7 cellular contexts compared by ENCODE assay signal in genomic region chr22:39490135-39490798, GRCh38. TPM values are rescaled to one million over a fixed set of nuclear protein-coding genes. Genes with fewer than 3 reads are reported as not detected.
DNase-seq lines count a peak whose midpoint lies in the region; ATAC-seq, FAIRE-seq and TF ChIP-seq lines count a peak whose summit lies in the region.

No MANE protein-coding gene starts in this region.

- H4K20me1 ChIP-seq in OCI-LY1 (ENCODE audit: insufficient read depth, low read length), result no peaks in the 10 kb centered on the region
- H4K20me1 ChIP-seq in endothelial cell of umbilical vein (replicated peaks; ENCODE audit: control insufficient read depth, extremely low read depth, insufficient read depth, low read length), result no peaks in the 10 kb centered on the region

- H3K27me3 ChIP-seq in HL-60 (ENCODE audit: insufficient read depth, poor library complexity, severe bottlenecking) (no peaks in the 10 kb centered on the region), OCI-LY1 (ENCODE audit: insufficient read depth, low read length) (no peaks in the 10 kb centered on the region), endothelial cell of umbilical vein (ENCODE audit: control insufficient read depth in 2 of 2, insufficient read depth in 2 of 2, low read length in 2 of 2) (no peaks in the 10 kb centered on the region)
- no peaks in the 10 kb centered on the region for H3K27me3 ChIP-seq in naive thymus-derived CD4-positive, alpha-beta T cell (ENCODE audit: control insufficient read depth in 2 of 2, insufficient read depth in 2 of 2, low read length in 2 of 2)

- H3K9me3 Mint-ChIP-seq in naive thymus-derived CD4-positive, alpha-beta T cell, result no peaks in the 10 kb centered on the region

- H3K36me3 ChIP-seq in OCI-LY1 (ENCODE audit: insufficient read depth, low read length), result peaks cover 69% of the 10 kb centered on the region
- no peaks in the 10 kb centered on the region for H3K36me3 ChIP-seq in endothelial cell of umbilical vein (ENCODE audit: control insufficient read depth in 2 of 2, extremely low read depth in 1 of 2, insufficient read depth in 2 of 2, low read length in 2 of 2)
- no peaks in the 10 kb centered on the region for H3K36me3 ChIP-seq in naive thymus-derived CD4-positive, alpha-beta T cell (ENCODE audit: control insufficient read depth in 2 of 3, insufficient read depth in 3 of 3, low read length in 3 of 3)

- dilution Hi-C loops in endothelial cell of umbilical vein (cut with MboI; ENCODE audit: extremely low pct_ligation_motif_present, low sequenced_read_pairs), result no loop called here

- no peaks in the 10 kb centered on the region for H3K4me1 ChIP-seq in OCI-LY1 (ENCODE audit: insufficient read depth, low read length, severe bottlenecking)
- no peaks in the 10 kb centered on the region for H3K4me1 ChIP-seq in endothelial cell of umbilical vein (ENCODE audit: control insufficient read depth, extremely low read depth, insufficient read depth, low read length)
- no peaks in the 10 kb centered on the region for H3K4me1 ChIP-seq in naive thymus-derived CD4-positive, alpha-beta T cell (ENCODE audit: control insufficient read depth in 2 of 2, insufficient read depth in 2 of 2, low read length in 2 of 2)

- H3K9ac ChIP-seq in OCI-LY1 (ENCODE audit: low read length) (no peak overlapping the region), endothelial cell of umbilical vein (replicated peaks; ENCODE audit: extremely low read depth, insufficient read depth, low read length) (no peak overlapping the region)

- no peak for TF ChIP-seq POLR2A in endothelial cell of umbilical vein (IDR thresholded peaks at IDR 0.05; ENCODE audit: low read depth, low read length)

- peak overlapping the region; percentile 2; the same call in 1 of the 2 replicates for H3K4me3 ChIP-seq in HL-60 (replicated peaks; ENCODE audit: insufficient read depth, low read length)
- H3K4me3 ChIP-seq in OCI-LY1 (ENCODE audit: low read depth, low read length, poor library complexity, severe bottlenecking), result no peak overlapping the region
- H3K4me3 ChIP-seq in endothelial cell of umbilical vein (replicated peaks in 1 of 3; ENCODE audit: insufficient read depth in 1 of 3, low read depth in 1 of 3, low read length in 3 of 3), result no peak overlapping the region
- H3K4me3 ChIP-seq in naive thymus-derived CD4-positive, alpha-beta T cell (ENCODE audit: low read length), result no peak overlapping the region

- POLR2A ChIA-PET in endothelial cell of umbilical vein (lab: Charles Lee), result interaction anchor here (0.8 to 1.2 kb wide), 2 partner anchors 30 to 172 kb away, joined by 3 read pairs; no protein-coding TSS in a partner anchor
- POLR2A ChIA-PET in naive thymus-derived CD4-positive, alpha-beta T cell (lab: Charles Lee), result interaction anchor here (0.6 to 2.5 kb wide), 8 partner anchors 11 to 165 kb away, joined by 3 to 14 read pairs (median 3); partner anchors contain the start of genes ATF4, MIEF1 and RPS19BP1

- peaks cover 6 to 17% (median 14%) of the 10 kb centered on the region in 7 donors for H3K4me1 Mint-ChIP-seq in naive thymus-derived CD4-positive, alpha-beta T cell

- no peaks in the 10 kb centered on the region for H3K9me1 ChIP-seq in endothelial cell of umbilical vein (replicated peaks; ENCODE audit: control insufficient read depth, extremely low read depth, insufficient read depth, low read length)

- peak; percentile 78 for ATAC-seq in GM19035 (IDR thresholded peaks at IDR 0.05; ENCODE audit: unreplicated experiment)
- peak; percentile 97 for ATAC-seq in naive thymus-derived CD4-positive, alpha-beta T cell

- FAIRE-seq in endothelial cell of umbilical vein (lab: Jason Lieb, UNC), result peak; percentile 99

- H3K9me2 ChIP-seq in OCI-LY1 (ENCODE audit: low read depth, low read length), result no peaks in the 10 kb centered on the region

- H3K27ac ChIP-seq in HL-60 (replicated peaks) (no peak overlapping the region), OCI-LY1 (ENCODE audit: low read depth, low read length, poor library complexity, severe bottlenecking) (peak overlapping the region; percentile 44), endothelial cell of umbilical vein (ENCODE audit: insufficient read depth, low read depth, low read length) (no peak overlapping the region)
- H3K27ac ChIP-seq in naive thymus-derived CD4-positive, alpha-beta T cell (ENCODE audit: low read depth, low read length), result no peak overlapping the region

- H3F3A ChIP-seq in OCI-LY1 (ENCODE audit: insufficient read depth, low read length), result no peaks in the 10 kb centered on the region

- no peak overlapping the region for H3K4me2 ChIP-seq in OCI-LY1 (ENCODE audit: low read length)
- H3K4me2 ChIP-seq in endothelial cell of umbilical vein (ENCODE audit: insufficient read depth, low read length), result no peak overlapping the region

- no peaks in the 10 kb centered on the region for H3K36me3 Mint-ChIP-seq in naive thymus-derived CD4-positive, alpha-beta T cell

- BruUV-seq in endothelial cell of umbilical vein (replicated peaks; lab: Mats Ljungman, UMichigan), result no TSS peak

- H3K9me3 ChIP-seq in OCI-LY1 (ENCODE audit: low read length) (no peaks in the 10 kb centered on the region), endothelial cell of umbilical vein (replicated peaks; ENCODE audit: control insufficient read depth, insufficient read depth, low read length) (no peaks in the 10 kb centered on the region)
- no peaks in the 10 kb centered on the region for H3K9me3 ChIP-seq in naive thymus-derived CD4-positive, alpha-beta T cell (ENCODE audit: control insufficient read depth in 2 of 3, low read length in 3 of 3)

- intact Hi-C loops in endothelial cell of umbilical vein (cut with micrococcal nuclease), result loop anchor here (10.0 kb wide), 1 partner anchor 145 kb away; the partner anchor contains the start of gene SYNGR1
- intact Hi-C loops in naive thymus-derived CD4-positive, alpha-beta T cell (cut with micrococcal nuclease), result loop anchor here in 1 of 2 donors (1.0 to 5.0 kb wide), 4 partner anchors 12 to 91 kb away; partner anchors contain the start of genes MIEF1 and TAB1

- H3K79me2 ChIP-seq in OCI-LY1 (ENCODE audit: insufficient read depth, low read length) (no peaks in the 10 kb centered on the region), endothelial cell of umbilical vein (ENCODE audit: control insufficient read depth, insufficient read depth, low read length) (no peaks in the 10 kb centered on the region)

- no peak for TF ChIP-seq CTCF in HL-60 (IDR thresholded peaks at IDR 0.05; ENCODE audit: insufficient read depth, low read length)
- no peak for TF ChIP-seq CTCF in OCI-LY1 (IDR thresholded peaks at IDR 0.05; ENCODE audit: low read length)
- TF ChIP-seq CTCF in endothelial cell of umbilical vein (IDR thresholded peaks at IDR 0.05; ENCODE audit: extremely low read depth in 1 of 2, insufficient read depth in 1 of 2, low read depth in 1 of 2, low read length in 2 of 2), result no peak

- no peaks in the 10 kb centered on the region for H3K27me3 Mint-ChIP-seq in naive thymus-derived CD4-positive, alpha-beta T cell

- CTCF ChIA-PET in endothelial cell of umbilical vein (lab: Charles Lee), result interaction anchor here (0.5 to 6.7 kb wide), 7 partner anchors 12 to 546 kb away, joined by 3 to 197 read pairs (median 4); partner anchors contain the start of gene RPS19BP1
- CTCF ChIA-PET in naive thymus-derived CD4-positive, alpha-beta T cell (lab: Charles Lee), result interaction anchor here (0.6 to 2.4 kb wide), 11 partner anchors 11 to 905 kb away, joined by 3 to 13 read pairs (median 3); partner anchors contain the start of genes ATF4 and TAB1

- peak overlapping the region in 1 of 10 donors; percentile 59 for H3K4me3 Mint-ChIP-seq in naive thymus-derived CD4-positive, alpha-beta T cell

- H2AFZ ChIP-seq in OCI-LY1 (ENCODE audit: low read length), result no peak overlapping the region
- peak overlapping the region; percentile 64 for H2AFZ ChIP-seq in endothelial cell of umbilical vein (ENCODE audit: low read depth, low read length)

- DNase-seq in HL-60 (ENCODE audit: low read depth in 1 of 2, low spot score in 1 of 2) (peak; percentile 63 to 92), endothelial cell of umbilical vein (ENCODE audit: low read depth, low spot score) (peak; percentile 60)
- DNase-seq in activated CD8-positive, alpha-beta memory T cell treated with anti-CD3 and anti-CD28 coated beads, Interleukin-2, amount 50 U/mL, for 1 hour (ENCODE audit: extremely low read depth), result peak; percentile 44
- peak; percentile 43 to 83 (median 69) for DNase-seq in naive thymus-derived CD4-positive, alpha-beta T cell
- DNase-seq in stimulated activated naive CD4-positive, alpha-beta T cell (lab: John Stamatoyannopoulos, UW), result peak; percentile 63 to 80 (median 71)

- peak overlapping the region in 2 of 9 donors; percentile 82 to 88 for H3K27ac Mint-ChIP-seq in naive thymus-derived CD4-positive, alpha-beta T cell

RNA-seq across cellular contexts. Expression of gene MIEF1, which starts 11.8 kb away (rescaled TPM):
- 24.7 and 31.1 TPM in 2 replicates for total RNA-seq in endothelial cell of umbilical vein
- 14.2 and 14.8 TPM in 2 replicates for polyA plus RNA-seq in endothelial cell of umbilical vein
- 13.2 and 13.6 TPM in 2 replicates for polyA plus RNA-seq in endothelial cell of umbilical vein (2011; cell fraction: cytosol; rRNA removed)
- 10.4 and 11.0 TPM in 2 replicates for polyA plus RNA-seq in endothelial cell of umbilical vein (2011; cell fraction: nucleus; rRNA removed)
- polyA plus RNA-seq in endothelial cell of umbilical vein (2012), result 16.4 and 18.8 TPM in 2 replicates
- 28.1 and 29.4 TPM in 2 replicates for polyA minus RNA-seq in endothelial cell of umbilical vein
- 16.6 TPM for polyA minus RNA-seq in endothelial cell of umbilical vein (2011; cell fraction: cytosol; rRNA and poly(A)+ RNA removed)
- polyA minus RNA-seq in endothelial cell of umbilical vein (2011; cell fraction: nucleus; rRNA and poly(A)+ RNA removed), result 7.9 and 11.6 TPM in 2 replicates
- total RNA-seq in naive thymus-derived CD4-positive, alpha-beta T cell, result 10 to 100 TPM; 17.5 to 42.3 (median 37.3) TPM
- 10 to 100 TPM; 27.8 to 33.2 TPM for polyA plus RNA-seq in naive thymus-derived CD4-positive, alpha-beta T cell

RNA-seq across cellular contexts. Expression of gene ATF4, which starts 30.1 kb away (rescaled TPM):
- total RNA-seq in endothelial cell of umbilical vein, result 312 and 324 TPM in 2 replicates
- polyA plus RNA-seq in endothelial cell of umbilical vein, result 581 and 668 TPM in 2 replicates
- polyA plus RNA-seq in endothelial cell of umbilical vein (2011; cell fraction: cytosol; rRNA removed), result 869 and 960 TPM in 2 replicates
- 1,073 and 1,121 TPM in 2 replicates for polyA plus RNA-seq in endothelial cell of umbilical vein (2011; cell fraction: nucleus; rRNA removed)
- polyA plus RNA-seq in endothelial cell of umbilical vein (2012), result 312 and 313 TPM in 2 replicates
- 203 and 214 TPM in 2 replicates for polyA minus RNA-seq in endothelial cell of umbilical vein
- 187 TPM for polyA minus RNA-seq in endothelial cell of umbilical vein (2011; cell fraction: cytosol; rRNA and poly(A)+ RNA removed)
- 160 and 165 TPM in 2 replicates for polyA minus RNA-seq in endothelial cell of umbilical vein (2011; cell fraction: nucleus; rRNA and poly(A)+ RNA removed)
- 100 to 1,000 TPM; 235 to 293 (median 244) TPM for total RNA-seq in naive thymus-derived CD4-positive, alpha-beta T cell
- polyA plus RNA-seq in naive thymus-derived CD4-positive, alpha-beta T cell, result 100 to 1,000 TPM in 1 of 2 donors, 10 to 100 TPM in 1; 68.9 to 118 TPM

RNA-seq across cellular contexts. Expression of gene MGAT3, which starts 33.5 kb away (rescaled TPM):
- not detected in 2 replicates for total RNA-seq in endothelial cell of umbilical vein
- polyA plus RNA-seq in endothelial cell of umbilical vein, result not detected in 2 replicates
- not detected in 2 replicates for polyA plus RNA-seq in endothelial cell of umbilical vein (2011; cell fraction: cytosol; rRNA removed)
- not detected in 2 replicates for polyA plus RNA-seq in endothelial cell of umbilical vein (2011; cell fraction: nucleus; rRNA removed)
- not detected in 2 replicates for polyA plus RNA-seq in endothelial cell of umbilical vein (2012)
- 0.17 and 0.29 TPM in 2 replicates for polyA minus RNA-seq in endothelial cell of umbilical vein
- not detected for polyA minus RNA-seq in endothelial cell of umbilical vein (2011; cell fraction: cytosol; rRNA and poly(A)+ RNA removed)
- not detected in 2 replicates for polyA minus RNA-seq in endothelial cell of umbilical vein (2011; cell fraction: nucleus; rRNA and poly(A)+ RNA removed)
- total RNA-seq in naive thymus-derived CD4-positive, alpha-beta T cell, result 1 to 10 TPM in 3 of 5 experiments, under 1 TPM in 2; 0.57 to 3.2 (median 1.0) TPM
- not detected for polyA plus RNA-seq in naive thymus-derived CD4-positive, alpha-beta T cell

RNA-seq across cellular contexts. Expression of gene RPS19BP1, which starts 42.3 kb away (rescaled TPM):
- 63.0 and 66.6 TPM in 2 replicates for total RNA-seq in endothelial cell of umbilical vein
- polyA plus RNA-seq in endothelial cell of umbilical vein, result 84.3 and 96.5 TPM in 2 replicates
- 80.6 and 106 TPM in 2 replicates for polyA plus RNA-seq in endothelial cell of umbilical vein (2011; cell fraction: cytosol; rRNA removed)
- 40.1 and 50.0 TPM in 2 replicates for polyA plus RNA-seq in endothelial cell of umbilical vein (2011; cell fraction: nucleus; rRNA removed)
- 45.5 and 46.8 TPM in 2 replicates for polyA plus RNA-seq in endothelial cell of umbilical vein (2012)
- polyA minus RNA-seq in endothelial cell of umbilical vein, result 10.0 and 14.4 TPM in 2 replicates
- 9.5 TPM for polyA minus RNA-seq in endothelial cell of umbilical vein (2011; cell fraction: cytosol; rRNA and poly(A)+ RNA removed)
- polyA minus RNA-seq in endothelial cell of umbilical vein (2011; cell fraction: nucleus; rRNA and poly(A)+ RNA removed), result 6.6 and 10.2 TPM in 2 replicates
- 10 to 100 TPM; 35.2 to 67.4 (median 61.5) TPM for total RNA-seq in naive thymus-derived CD4-positive, alpha-beta T cell
- polyA plus RNA-seq in naive thymus-derived CD4-positive, alpha-beta T cell, result 100 to 1,000 TPM in 1 of 2 donors, 10 to 100 TPM in 1; 98.6 to 162 TPM
